Comparison of ENCODE assay signal across 8 cellular contexts in genomic region chr11:65574147-65574962, GRCh38. TPM values are rescaled to one million over a fixed set of nuclear protein-coding genes. Genes with fewer than 3 reads are reported as not detected.
DNase-seq lines count a peak whose midpoint lies in the region; ATAC-seq, FAIRE-seq and TF ChIP-seq lines count a peak whose summit lies in the region.

No MANE protein-coding gene starts in this region.

- H3K9me3 Mint-ChIP-seq in CD8-positive, alpha-beta T cell, result no peaks in the 10 kb centered on the region

- peak overlapping the region; percentile 96 for H3K27ac Mint-ChIP-seq in CD8-positive, alpha-beta T cell

- H3K36me3 ChIP-seq in CD8-positive, alpha-beta T cell (ENCODE audit: insufficient read depth, low read length), result peaks cover 8% of the 10 kb centered on the region
- H3K36me3 ChIP-seq in SJCRH30, result no peaks in the 10 kb centered on the region

- H3K27me3 Mint-ChIP-seq in CD8-positive, alpha-beta T cell (ENCODE audit: low read depth), result no peaks in the 10 kb centered on the region

- H3K27me3 ChIP-seq in CD8-positive, alpha-beta T cell (ENCODE audit: insufficient read depth, low read length), result no peaks in the 10 kb centered on the region
- H3K27me3 ChIP-seq in SJCRH30, result no peaks in the 10 kb centered on the region

- CTCF ChIA-PET in CD8-positive, alpha-beta T cell (lab: Charles Lee), result interaction anchor here (0.9 to 5.9 kb wide), 15 partner anchors 8 to 146 kb away, joined by 3 to 89 read pairs (median 14); partner anchors contain the start of genes KCNK7, LTBP3, PCNX3 and RNASEH2C

- H3K36me3 Mint-ChIP-seq in CD8-positive, alpha-beta T cell, result peaks cover 22% of the 10 kb centered on the region

- H3K4me1 Mint-ChIP-seq in CD8-positive, alpha-beta T cell (ENCODE audit: low read depth), result peaks cover 64% of the 10 kb centered on the region

- POLR2A ChIA-PET in CD8-positive, alpha-beta T cell (lab: Charles Lee), result interaction anchor here (0.9 to 4.7 kb wide), 7 partner anchors 13 to 317 kb away, joined by 3 to 38 read pairs (median 3); partner anchors contain the start of genes CCDC85B, LTBP3, PCNX3 and SCYL1

- ATAC-seq in CD8-positive, alpha-beta T cell, result peak; percentile 21
- peak; percentile 27 for ATAC-seq in GM19438 (IDR thresholded peaks at IDR 0.05; ENCODE audit: low read depth, unreplicated experiment)

- DNase-seq in CD8-positive, alpha-beta T cell, result peak; percentile 57 to 87 (median 80)
- DNase-seq in HuH-7.5 (ENCODE audit: low spot score) (peak; percentile 99), SJCRH30 (peak; percentile 89 to 91), frontal cortex (ENCODE audit: low spot score in 2 of 2) (peak; percentile 94 to 96), nucleus accumbens (lab: John Stamatoyannopoulos, UW) (peak in 51 of 56 donors; percentile 28 to 84 (median 62)), superior temporal gyrus (ENCODE audit: extremely low spot score) (peak; percentile 67)
- DNase-seq in activated naive CD4-positive, alpha-beta T cell treated with Interleukin-2 at 50 U/mL for 16 hours, result peak; percentile 86

- TF ChIP-seq CTCF in CD8-positive, alpha-beta T cell (IDR thresholded peaks at IDR 0.05), result peak; percentile 94

- no peaks in the 10 kb centered on the region for H3K9me3 ChIP-seq in CD8-positive, alpha-beta T cell (ENCODE audit: low read length)
- no peaks in the 10 kb centered on the region for H3K9me3 ChIP-seq in SJCRH30 (replicated peaks)

- peak overlapping the region; percentile 71 for H3K4me3 ChIP-seq in CD8-positive, alpha-beta T cell (ENCODE audit: low read depth, low read length)
- peak overlapping the region; percentile 51 for H3K4me3 ChIP-seq in SJCRH30

- no peak for FAIRE-seq in frontal cortex (lab: Jason Lieb, UNC)

- H3K4me1 ChIP-seq in CD8-positive, alpha-beta T cell (ENCODE audit: insufficient read depth, low read length), result peaks cover 59% of the 10 kb centered on the region
- H3K4me1 ChIP-seq in SJCRH30, result peaks cover 37% of the 10 kb centered on the region

- intact Hi-C loops in CD8-positive, alpha-beta T cell (cut with DNase I, micrococcal nuclease), result loop anchor here (1.0 to 5.0 kb wide), 13 partner anchors 14 to 547 kb away; partner anchors contain the start of genes SLC25A45 (in 2 of the 2), CFL1 (in 1 of the 2), PCNX3 (in 1 of the 2) and RELA (in 1 of the 2)

- H3K4me3 Mint-ChIP-seq in CD8-positive, alpha-beta T cell, result peak overlapping the region; percentile 93

- peak overlapping the region; percentile 49 for H3K27ac ChIP-seq in CD8-positive, alpha-beta T cell (ENCODE audit: low read depth, low read length)
- H3K27ac ChIP-seq in SJCRH30, result no peak overlapping the region; the same call in 1 of the 2 replicates

RNA-seq across cellular contexts. Expression of gene EHBP1L1, which starts 1.5 kb away (rescaled TPM):
- 10 to 100 TPM; 64.7 to 65.1 TPM for total RNA-seq in CD8-positive, alpha-beta T cell
- 16.8 and 18.5 TPM in 2 replicates for total RNA-seq in SJCRH30 (2014; rRNA removed; shearing (Covaris generic))
- 8.6 TPM for total RNA-seq in frontal cortex

RNA-seq across cellular contexts. Expression of gene FAM89B, which starts 2.0 kb away (rescaled TPM):
- 10 to 100 TPM; 20.6 to 20.8 TPM for total RNA-seq in CD8-positive, alpha-beta T cell
- total RNA-seq in SJCRH30 (2014; rRNA removed; shearing (Covaris generic)), result 18.3 and 21.5 TPM in 2 replicates
- 19.6 TPM for total RNA-seq in frontal cortex

RNA-seq across cellular contexts. Expression of gene ZNRD2, which starts 4.1 kb away (rescaled TPM):
- total RNA-seq in CD8-positive, alpha-beta T cell, result 10 to 100 TPM; 35.6 to 41.4 TPM
- total RNA-seq in SJCRH30 (2014; rRNA removed; shearing (Covaris generic)), result 30.6 and 32.6 TPM in 2 replicates
- 15.9 TPM for total RNA-seq in frontal cortex

RNA-seq across cellular contexts. Expression of gene LTBP3, which starts 16.2 kb away (rescaled TPM):
- 100 to 1,000 TPM; 231 to 246 TPM for total RNA-seq in CD8-positive, alpha-beta T cell
- total RNA-seq in SJCRH30 (2014; rRNA removed; shearing (Covaris generic)), result 13.2 and 17.2 TPM in 2 replicates
- total RNA-seq in frontal cortex, result 17.5 TPM

RNA-seq across cellular contexts. Expression of gene KCNK7, which starts 21.2 kb away (rescaled TPM):
- total RNA-seq in CD8-positive, alpha-beta T cell, result 10 to 100 TPM in 1 of 2 experiments, 1 to 10 TPM in 1; 9.1 to 11.1 TPM
- 0.28 TPM in 1 of 2 replicates, not detected in the other for total RNA-seq in SJCRH30 (2014; rRNA removed; shearing (Covaris generic))
- total RNA-seq in frontal cortex, result not detected
